ENCODE assay signal across 8 cellular contexts in the genomic region with DNA sequence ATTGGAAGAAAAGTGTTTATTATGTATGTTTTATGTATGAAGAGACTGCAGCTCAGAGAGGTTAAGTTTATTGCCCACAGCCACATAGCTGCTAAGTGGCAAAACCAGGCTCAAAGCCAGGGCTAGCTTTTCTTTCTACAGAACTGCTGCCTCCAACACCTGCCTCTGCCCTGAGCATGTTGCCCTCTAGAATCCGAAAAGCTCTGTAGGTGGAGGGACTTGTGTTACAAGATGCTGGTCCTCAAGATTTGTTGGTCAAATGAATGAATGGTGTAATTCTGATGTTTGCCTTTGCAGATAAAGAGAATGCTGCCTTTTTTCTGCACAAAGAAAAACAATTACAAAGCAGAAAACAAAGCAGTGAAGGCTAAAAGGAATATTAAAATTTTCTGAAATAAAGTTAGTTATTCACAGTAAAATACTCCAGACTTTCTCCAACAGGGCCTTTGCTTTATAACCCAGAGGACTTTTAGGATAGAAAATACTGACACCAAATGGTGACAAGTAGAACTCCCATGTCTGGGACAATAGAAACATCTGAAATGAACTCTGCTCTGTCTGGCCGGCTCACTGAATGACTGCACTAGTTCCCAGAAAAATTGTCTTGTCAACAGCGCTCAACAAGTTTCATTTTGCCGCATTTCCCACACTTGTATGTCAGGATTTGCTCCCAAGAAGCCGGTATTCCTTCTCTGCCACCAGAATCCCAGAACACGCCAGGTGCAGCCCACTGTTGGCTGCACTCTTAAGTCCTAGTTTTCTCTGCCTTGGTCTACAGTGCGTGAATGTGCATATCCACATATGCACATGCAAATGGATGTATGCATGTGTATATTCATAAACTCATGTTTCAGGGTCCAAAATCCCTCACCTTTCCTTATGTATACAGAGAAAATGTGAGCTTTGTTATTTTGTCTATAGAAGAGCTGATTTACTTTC. TPM values are rescaled to one million over a fixed set of nuclear protein-coding genes. Genes with fewer than 3 reads are reported as not detected.
DNase-seq lines count a peak whose midpoint lies in the region; ATAC-seq and TF ChIP-seq lines count a peak whose summit lies in the region.

No MANE protein-coding gene starts in this region.

- no peaks in the 10 kb centered on the region for H3K36me3 Mint-ChIP-seq in activated CD4-positive, alpha-beta T cell treated with anti-CD3 and anti-CD28 coated beads, Interleukin-2, amount 10 ng/mL, durations not matched to agents 7 days and 5 days (ENCODE audit: low read depth)

- CTCF ChIA-PET in activated CD4-positive, alpha-beta T cell treated with anti-CD3 and anti-CD28 coated beads, Interleukin-2, amount 10 ng/mL, durations not matched to agents 7 days and 5 days (lab: Charles Lee), result interaction anchor here (1.2 kb wide), 1 partner anchor 71 kb away, joined by 3 read pairs; no protein-coding TSS in a partner anchor

- peaks cover 8% of the 10 kb centered on the region for H3K4me1 Mint-ChIP-seq in activated CD4-positive, alpha-beta T cell treated with anti-CD3 and anti-CD28 coated beads, Interleukin-2, amount 10 ng/mL, durations not matched to agents 7 days and 5 days

- H3K9me3 Mint-ChIP-seq in activated CD4-positive, alpha-beta T cell treated with anti-CD3 and anti-CD28 coated beads, Interleukin-2, amount 10 ng/mL, durations not matched to agents 7 days and 5 days, result no peaks in the 10 kb centered on the region

- peaks cover 0 to 4% of the 10 kb centered on the region in 2 donors for H3K27me3 ChIP-seq in breast epithelium
- no peaks in the 10 kb centered on the region for H3K27me3 ChIP-seq in left lung
- no peaks in the 10 kb centered on the region for H3K27me3 ChIP-seq in aorta (ENCODE audit: control insufficient read depth in 1 of 2, insufficient read depth in 2 of 2, low read length in 1 of 2)

- H3K4me3 Mint-ChIP-seq in activated CD4-positive, alpha-beta T cell treated with anti-CD3 and anti-CD28 coated beads, Interleukin-2, amount 10 ng/mL, durations not matched to agents 7 days and 5 days, result no peak overlapping the region

- no peaks in the 10 kb centered on the region for H3K36me3 ChIP-seq in breast epithelium
- H3K36me3 ChIP-seq in left lung, result no peaks in the 10 kb centered on the region
- H3K36me3 ChIP-seq in aorta (ENCODE audit: control insufficient read depth in 1 of 2, insufficient read depth in 2 of 2, low read length in 1 of 2), result no peaks in the 10 kb centered on the region

- H3K4me3 ChIP-seq in breast epithelium (no peak overlapping the region), left lung (no peak overlapping the region), aorta (ENCODE audit: low read length in 2 of 2) (no peak overlapping the region)

- H3K9me3 ChIP-seq in breast epithelium, result no peaks in the 10 kb centered on the region
- no peaks in the 10 kb centered on the region for H3K9me3 ChIP-seq in left lung
- no peaks in the 10 kb centered on the region for H3K9me3 ChIP-seq in aorta (ENCODE audit: control insufficient read depth, low read length)

- peaks cover 4% of the 10 kb centered on the region for H3K27me3 Mint-ChIP-seq in activated CD4-positive, alpha-beta T cell treated with anti-CD3 and anti-CD28 coated beads, Interleukin-2, amount 10 ng/mL, durations not matched to agents 7 days and 5 days

- no peak for TF ChIP-seq POLR2A in breast epithelium (IDR thresholded peaks at IDR 0.05)

- ATAC-seq in HG02759 (IDR thresholded peaks at IDR 0.05; ENCODE audit: unreplicated experiment), result peak; percentile 63
- ATAC-seq in left lung, result peak; percentile 97
- ATAC-seq in aorta (ENCODE audit: low FRiP score), result peak; percentile 80

- 34 to 40% methylated on average over 7 of the region's 7 CpGs for WGBS in aorta, 2 donors

- H3K27ac Mint-ChIP-seq in activated CD4-positive, alpha-beta T cell treated with anti-CD3 and anti-CD28 coated beads, Interleukin-2, amount 10 ng/mL, durations not matched to agents 7 days and 5 days, result no peak overlapping the region

- H3K4me1 ChIP-seq in breast epithelium, result no peaks in the 10 kb centered on the region
- H3K4me1 ChIP-seq in left lung, result peaks cover under 1 to 2% of the 10 kb centered on the region in 2 donors
- peaks cover 0 to under 1% of the 10 kb centered on the region in 2 donors for H3K4me1 ChIP-seq in aorta (ENCODE audit: control insufficient read depth in 1 of 2, insufficient read depth in 2 of 2, low read length in 2 of 2)

- peak; percentile 68 for DNase-seq in ACHN
- DNase-seq in GM04503 (ENCODE audit: low read depth), result peak; percentile 11
- DNase-seq in NCI-H345 treated with DMSO at 0.1 percent for 48 hours (lab: John Stamatoyannopoulos, UW; ENCODE audit: unreplicated experiment), result peak; percentile 24
- DNase-seq in breast epithelium (ENCODE audit: low spot score in 2 of 2), result no peak
- DNase-seq in left lung, result no peak
- DNase-seq in aorta, result no peak
- DNase-seq in activated CD4-positive, alpha-beta T cell treated with anti-CD3 and anti-CD28 coated beads, Interleukin-2, amount 10 ng/mL, durations not matched to agents 7 days and 5 days, result no peak

- POLR2A ChIA-PET in activated CD4-positive, alpha-beta T cell treated with anti-CD3 and anti-CD28 coated beads, Interleukin-2, amount 10 ng/mL, durations not matched to agents 7 days and 5 days (lab: Charles Lee), result no interaction called here

- intact Hi-C loops in breast epithelium (cut with DNase I; ENCODE audit: low total_unique reads) (loop anchor here (10.0 kb wide), 1 partner anchor 68 kb away; no protein-coding TSS in a partner anchor), left lung (cut with DNase I) (loop anchor here in 1 of 2 donors (5.0 kb wide), 1 partner anchor 61 kb away; no protein-coding TSS in a partner anchor), aorta (cut with DNase I) (loop anchor here (2.0 to 10.0 kb wide), 3 partner anchors 62 to 278 kb away; no protein-coding TSS in a partner anchor)

- TF ChIP-seq CTCF in breast epithelium (IDR thresholded peaks at IDR 0.05), result peak; percentile 33 to 61 (median 57)
- TF ChIP-seq CTCF in left lung (IDR thresholded peaks at IDR 0.05), result peak; percentile 45 to 60

- in situ Hi-C loops in ACHN (cut with HindIII; ENCODE audit: low pct_ligation_motif_present, low pct_unique_long_range_greater_than_20kb, low sequenced_read_pairs), result no loop called here

- H3K27ac ChIP-seq in breast epithelium (no peak overlapping the region), left lung (no peak overlapping the region), aorta (ENCODE audit: low read depth in 1 of 2, low read length in 2 of 2) (no peak overlapping the region)

RNA-seq across cellular contexts. Expression of a gene that starts 11.0 kb away (rescaled TPM):
- total RNA-seq in breast epithelium, result not detected
- total RNA-seq in left lung, result not detected
- not detected for total RNA-seq in aorta
- not detected for polyA plus RNA-seq in aorta
- total RNA-seq in activated CD4-positive, alpha-beta T cell treated with anti-CD3 and anti-CD28 coated beads, Interleukin-2, amount 10 ng/mL, durations not matched to agents 7 days and 5 days, result not detected

RNA-seq across cellular contexts. Expression of a gene that starts 21.9 kb away (rescaled TPM):
- 10 to 100 TPM in 2 of 3 donors, 1 to 10 TPM in 1; 2.9 to 16.0 (median 13.4) TPM for total RNA-seq in breast epithelium
- 1 to 10 TPM; 7.9 to 9.4 TPM for total RNA-seq in left lung
- total RNA-seq in aorta, result 10 to 100 TPM in 1 of 2 donors, 1 to 10 TPM in 1; 4.1 to 20.2 TPM
- 10 to 100 TPM in 1 of 2 donors, under 1 TPM in 1; 0.72 to 12.5 TPM for polyA plus RNA-seq in aorta
- total RNA-seq in activated CD4-positive, alpha-beta T cell treated with anti-CD3 and anti-CD28 coated beads, Interleukin-2, amount 10 ng/mL, durations not matched to agents 7 days and 5 days, result not detected

Comparison
In these comparisons a context has a peak if more than half of its experiments do, and no peak if none do; other contexts are left out.
1. DNase-seq: peak in ACHN (single experiment), GM04503 (single experiment) and NCI-H345 treated with DMSO at 0.1 percent for 48 hours (single experiment); none in breast epithelium (0 of 2), left lung (0 of 2), aorta (0 of 2) and activated CD4-positive, alpha-beta T cell treated with anti-CD3 and anti-CD28 coated beads, Interleukin-2, amount 10 ng/mL, durations not matched to agents 7 days and 5 days (single experiment).
2. Peak in every context shown above with its lines, with median percentiles within 50 percentile points of each other: ATAC-seq.